Comparison of ENCODE assay signal across 19 cellular contexts in the genomic region with DNA sequence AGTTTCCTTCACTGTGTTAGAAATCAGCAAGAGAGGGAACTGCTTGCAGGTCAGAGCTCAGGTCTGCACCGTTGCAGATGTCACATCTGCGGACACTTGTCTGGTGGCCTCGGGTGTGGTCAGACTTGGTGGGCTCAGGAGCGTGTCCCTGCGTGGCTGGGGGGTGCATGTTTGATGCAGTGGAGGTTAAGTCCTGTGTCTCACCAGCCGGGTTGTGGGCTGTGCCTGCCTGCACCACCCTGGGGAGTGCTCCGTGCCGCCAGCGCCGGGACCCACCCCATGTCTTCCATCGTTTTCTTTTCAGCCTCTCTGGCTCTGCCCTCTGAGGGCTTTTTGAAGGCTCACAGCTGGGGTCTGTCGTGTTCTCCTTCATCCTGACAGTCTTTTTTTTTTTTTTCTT. TPM values are rescaled to one million over a fixed set of nuclear protein-coding genes. Genes with fewer than 3 reads are reported as not detected.
"Had no signal": no experiment of that assay in that cellular context is flagged by ENCODE, and none has a peak within 500 bp of the region (broad histone marks: within the 10 kb centered on the region; RNA-seq: fewer than 3 reads in every experiment).

No MANE protein-coding gene starts in this region.

- H3K9me3 ChIP-seq: esophagus muscularis mucosa, prostate gland, right atrium auricular region, tibial artery had no signal

- ATAC-seq: WTC11 had no signal

- H3K9me3 Mint-ChIP-seq: activated CD4-positive, alpha-beta T cell treated with anti-CD3 and anti-CD28 coated beads, Interleukin-2, amount 10 ng/mL, durations not matched to agents 7 days and 5 days; nephron; T-helper 2 cell treated with Interferon-gamma antibody and Interleukin-4, amounts not matched to agents 5 μg/mL and 100 μg/mL, for 36 hours; WTC11 had no signal

- H3K4me3 Mint-ChIP-seq: activated CD4-positive, alpha-beta T cell treated with anti-CD3 and anti-CD28 coated beads, Interleukin-2, amount 10 ng/mL, durations not matched to agents 7 days and 5 days; nephron; T-helper 2 cell treated with Interferon-gamma antibody and Interleukin-4, amounts not matched to agents 5 μg/mL and 100 μg/mL, for 36 hours; WTC11 had no signal

- H3K4me1 Mint-ChIP-seq: WTC11 had no signal

- H3K27ac ChIP-seq: brain microvascular endothelial cell, esophagus muscularis mucosa, prostate gland, right atrium auricular region, SK-N-MC, tibial artery had no signal

- H3K4me3 ChIP-seq: esophagus muscularis mucosa, lung, prostate gland, right atrium auricular region, SK-N-MC, tibial artery had no signal

- DNase-seq: activated CD4-positive, alpha-beta T cell treated with anti-CD3 and anti-CD28 coated beads, Interleukin-2, amount 10 ng/mL, durations not matched to agents 7 days and 5 days; activated CD8-positive, alpha-beta memory T cell treated with anti-CD3 and anti-CD28 coated beads for 24 hours; activated CD8-positive, alpha-beta memory T cell treated with anti-CD3 and anti-CD28 coated beads, Interleukin-2, amount 50 U/mL, for 48 hours; activated gamma-delta T cell; anterior cingulate cortex; brain microvascular endothelial cell; central memory CD4-positive, alpha-beta T cell; cortex of kidney; SHP77; substantia nigra; tibial artery had no signal

- H3K4me1 ChIP-seq: prostate gland, right atrium auricular region, tibial artery had no signal

- H3K27me3 Mint-ChIP-seq: activated CD4-positive, alpha-beta T cell treated with anti-CD3 and anti-CD28 coated beads, Interleukin-2, amount 10 ng/mL, durations not matched to agents 7 days and 5 days had no signal

- H3K27me3 ChIP-seq: brain microvascular endothelial cell, esophagus muscularis mucosa, right atrium auricular region, tibial artery had no signal

- H3K27ac Mint-ChIP-seq: nephron; T-helper 2 cell treated with Interferon-gamma antibody and Interleukin-4, amounts not matched to agents 5 μg/mL and 100 μg/mL, for 36 hours; WTC11 had no signal

RNA-seq across cellular contexts. Expression of a gene that starts 59.2 kb away (rescaled TPM):
- total RNA-seq: right atrium auricular region had no signal
